Comparison of ENCODE assay signal across 1 cellular context in the genomic region with DNA sequence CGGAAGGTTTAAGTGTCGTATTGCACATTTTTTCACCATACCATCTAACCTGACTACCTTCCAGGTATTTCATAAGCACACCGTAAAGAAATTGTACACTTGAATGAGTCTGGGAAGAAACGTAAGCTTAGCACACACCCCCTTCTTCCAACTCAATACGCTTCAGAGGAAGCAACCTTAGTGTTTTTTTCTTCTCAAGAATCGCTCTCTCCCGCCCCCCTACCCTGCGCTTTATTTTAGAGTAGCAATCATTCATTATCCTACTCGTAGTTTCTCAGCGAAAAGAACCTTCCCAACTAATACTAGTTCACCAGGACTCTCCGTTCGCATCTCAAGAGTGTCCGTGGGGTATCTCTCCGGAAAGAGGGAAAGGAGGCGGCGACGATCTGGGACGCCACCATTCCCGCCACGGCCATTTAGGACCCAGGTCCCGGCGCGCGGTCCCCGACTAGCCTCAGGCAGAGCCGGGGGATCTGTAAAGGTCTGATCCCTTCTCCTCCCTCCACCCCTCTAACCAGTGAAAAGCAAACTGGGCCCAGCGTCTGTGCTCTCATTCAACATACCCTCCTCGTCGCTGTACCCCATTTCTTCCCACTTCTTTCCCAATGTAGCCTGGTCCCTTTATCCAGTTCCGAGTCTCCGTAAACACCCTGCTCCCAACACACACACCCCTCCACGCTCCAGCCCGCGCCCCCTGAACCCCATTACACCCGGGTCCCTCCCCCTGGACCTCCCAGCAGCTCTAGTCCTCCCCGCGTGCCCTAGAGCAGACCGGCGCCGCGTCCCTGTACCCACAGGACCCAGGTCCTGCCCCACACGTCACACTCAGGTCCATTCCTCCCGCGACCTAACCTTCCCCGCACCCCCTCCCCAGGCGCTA.
A peak's percentile ranks its signal among the peaks of the same experiment; 100 is the strongest.
TF ChIP-seq lines count a peak whose summit lies in the region.

No MANE protein-coding gene starts in this region.

TF ChIP-seq in HepG2, 621 proteins besides CTCF, POLR2A, EP300 and RAD21 (continues in another document):
- no peak for TF ChIP-seq CEBPB (IDR thresholded peaks at IDR 0.05; ENCODE audit: borderline replicate concordance, low read depth, low read length)
- TF ChIP-seq RELA (CRISPR knock-in tag; IDR thresholded peaks at IDR 0.05), result no peak
- TF ChIP-seq, protein P1, sequence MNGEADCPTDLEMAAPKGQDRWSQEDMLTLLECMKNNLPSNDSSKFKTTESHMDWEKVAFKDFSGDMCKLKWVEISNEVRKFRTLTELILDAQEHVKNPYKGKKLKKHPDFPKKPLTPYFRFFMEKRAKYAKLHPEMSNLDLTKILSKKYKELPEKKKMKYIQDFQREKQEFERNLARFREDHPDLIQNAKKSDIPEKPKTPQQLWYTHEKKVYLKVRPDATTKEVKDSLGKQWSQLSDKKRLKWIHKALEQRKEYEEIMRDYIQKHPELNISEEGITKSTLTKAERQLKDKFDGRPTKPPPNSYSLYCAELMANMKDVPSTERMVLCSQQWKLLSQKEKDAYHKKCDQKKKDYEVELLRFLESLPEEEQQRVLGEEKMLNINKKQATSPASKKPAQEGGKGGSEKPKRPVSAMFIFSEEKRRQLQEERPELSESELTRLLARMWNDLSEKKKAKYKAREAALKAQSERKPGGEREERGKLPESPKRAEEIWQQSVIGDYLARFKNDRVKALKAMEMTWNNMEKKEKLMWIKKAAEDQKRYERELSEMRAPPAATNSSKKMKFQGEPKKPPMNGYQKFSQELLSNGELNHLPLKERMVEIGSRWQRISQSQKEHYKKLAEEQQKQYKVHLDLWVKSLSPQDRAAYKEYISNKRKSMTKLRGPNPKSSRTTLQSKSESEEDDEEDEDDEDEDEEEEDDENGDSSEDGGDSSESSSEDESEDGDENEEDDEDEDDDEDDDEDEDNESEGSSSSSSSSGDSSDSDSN (CRISPR knock-in tag; IDR thresholded peaks at IDR 0.05), result peak; percentile 47; the same call in 1 of the 2 replicates
- TF ChIP-seq KMT2B (CRISPR knock-in tag; IDR thresholded peaks at IDR 0.05), result 0 out of 2 replicates have a peak, but pooled peaks have one; percentile 50
- TF ChIP-seq ZNF160 (CRISPR knock-in tag; IDR thresholded peaks at IDR 0.05), result no peak
- TF ChIP-seq, protein P2, sequence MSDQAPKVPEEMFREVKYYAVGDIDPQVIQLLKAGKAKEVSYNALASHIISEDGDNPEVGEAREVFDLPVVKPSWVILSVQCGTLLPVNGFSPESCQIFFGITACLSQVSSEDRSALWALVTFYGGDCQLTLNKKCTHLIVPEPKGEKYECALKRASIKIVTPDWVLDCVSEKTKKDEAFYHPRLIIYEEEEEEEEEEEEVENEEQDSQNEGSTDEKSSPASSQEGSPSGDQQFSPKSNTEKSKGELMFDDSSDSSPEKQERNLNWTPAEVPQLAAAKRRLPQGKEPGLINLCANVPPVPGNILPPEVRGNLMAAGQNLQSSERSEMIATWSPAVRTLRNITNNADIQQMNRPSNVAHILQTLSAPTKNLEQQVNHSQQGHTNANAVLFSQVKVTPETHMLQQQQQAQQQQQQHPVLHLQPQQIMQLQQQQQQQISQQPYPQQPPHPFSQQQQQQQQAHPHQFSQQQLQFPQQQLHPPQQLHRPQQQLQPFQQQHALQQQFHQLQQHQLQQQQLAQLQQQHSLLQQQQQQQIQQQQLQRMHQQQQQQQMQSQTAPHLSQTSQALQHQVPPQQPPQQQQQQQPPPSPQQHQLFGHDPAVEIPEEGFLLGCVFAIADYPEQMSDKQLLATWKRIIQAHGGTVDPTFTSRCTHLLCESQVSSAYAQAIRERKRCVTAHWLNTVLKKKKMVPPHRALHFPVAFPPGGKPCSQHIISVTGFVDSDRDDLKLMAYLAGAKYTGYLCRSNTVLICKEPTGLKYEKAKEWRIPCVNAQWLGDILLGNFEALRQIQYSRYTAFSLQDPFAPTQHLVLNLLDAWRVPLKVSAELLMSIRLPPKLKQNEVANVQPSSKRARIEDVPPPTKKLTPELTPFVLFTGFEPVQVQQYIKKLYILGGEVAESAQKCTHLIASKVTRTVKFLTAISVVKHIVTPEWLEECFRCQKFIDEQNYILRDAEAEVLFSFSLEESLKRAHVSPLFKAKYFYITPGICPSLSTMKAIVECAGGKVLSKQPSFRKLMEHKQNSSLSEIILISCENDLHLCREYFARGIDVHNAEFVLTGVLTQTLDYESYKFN (CRISPR knock-in tag; conservative IDR thresholded peaks at IDR 0.05), result no peak
- TF ChIP-seq PCBP1 (IDR thresholded peaks at IDR 0.05; ENCODE audit: borderline replicate concordance, low read depth, low read length), result 0 out of 2 replicates have a peak, but pooled peaks have one; percentile 41
- TF ChIP-seq NCOA5 (CRISPR knock-in tag; IDR thresholded peaks at IDR 0.05), result no peak
- TF ChIP-seq ZNF775 (CRISPR knock-in tag; IDR thresholded peaks at IDR 0.05; ENCODE audit: borderline replicate concordance), result no peak
- TF ChIP-seq TBP (CRISPR knock-in tag; IDR thresholded peaks at IDR 0.05), result no peak
- TF ChIP-seq ZNF230 (CRISPR knock-in tag; IDR thresholded peaks at IDR 0.05), result 0 out of 2 replicates have a peak, but pooled peaks have one; percentile 10
- no peak for TF ChIP-seq TCF7 (IDR thresholded peaks at IDR 0.05; ENCODE audit: low read depth)
- TF ChIP-seq, protein P3, sequence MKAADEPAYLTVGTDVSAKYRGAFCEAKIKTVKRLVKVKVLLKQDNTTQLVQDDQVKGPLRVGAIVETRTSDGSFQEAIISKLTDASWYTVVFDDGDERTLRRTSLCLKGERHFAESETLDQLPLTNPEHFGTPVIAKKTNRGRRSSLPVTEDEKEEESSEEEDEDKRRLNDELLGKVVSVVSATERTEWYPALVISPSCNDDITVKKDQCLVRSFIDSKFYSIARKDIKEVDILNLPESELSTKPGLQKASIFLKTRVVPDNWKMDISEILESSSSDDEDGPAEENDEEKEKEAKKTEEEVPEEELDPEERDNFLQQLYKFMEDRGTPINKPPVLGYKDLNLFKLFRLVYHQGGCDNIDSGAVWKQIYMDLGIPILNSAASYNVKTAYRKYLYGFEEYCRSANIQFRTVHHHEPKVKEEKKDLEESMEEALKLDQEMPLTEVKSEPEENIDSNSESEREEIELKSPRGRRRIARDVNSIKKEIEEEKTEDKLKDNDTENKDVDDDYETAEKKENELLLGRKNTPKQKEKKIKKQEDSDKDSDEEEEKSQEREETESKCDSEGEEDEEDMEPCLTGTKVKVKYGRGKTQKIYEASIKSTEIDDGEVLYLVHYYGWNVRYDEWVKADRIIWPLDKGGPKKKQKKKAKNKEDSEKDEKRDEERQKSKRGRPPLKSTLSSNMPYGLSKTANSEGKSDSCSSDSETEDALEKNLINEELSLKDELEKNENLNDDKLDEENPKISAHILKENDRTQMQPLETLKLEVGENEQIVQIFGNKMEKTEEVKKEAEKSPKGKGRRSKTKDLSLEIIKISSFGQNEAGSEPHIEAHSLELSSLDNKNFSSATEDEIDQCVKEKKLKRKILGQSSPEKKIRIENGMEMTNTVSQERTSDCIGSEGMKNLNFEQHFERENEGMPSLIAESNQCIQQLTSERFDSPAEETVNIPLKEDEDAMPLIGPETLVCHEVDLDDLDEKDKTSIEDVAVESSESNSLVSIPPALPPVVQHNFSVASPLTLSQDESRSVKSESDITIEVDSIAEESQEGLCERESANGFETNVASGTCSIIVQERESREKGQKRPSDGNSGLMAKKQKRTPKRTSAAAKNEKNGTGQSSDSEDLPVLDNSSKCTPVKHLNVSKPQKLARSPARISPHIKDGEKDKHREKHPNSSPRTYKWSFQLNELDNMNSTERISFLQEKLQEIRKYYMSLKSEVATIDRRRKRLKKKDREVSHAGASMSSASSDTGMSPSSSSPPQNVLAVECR (CRISPR knock-in tag; IDR thresholded peaks at IDR 0.05; ENCODE audit: borderline replicate concordance), result peak; percentile 32; the same call in 1 of the 2 replicates
- peak; percentile 23 for TF ChIP-seq YY1 (IDR thresholded peaks at IDR 0.05; ENCODE audit: insufficient read depth, insufficient replicate concordance, low read depth, low read length)
- no peak for TF ChIP-seq ZIK1 (CRISPR knock-in tag; IDR thresholded peaks at IDR 0.05; ENCODE audit: borderline replicate concordance, low read depth)
- TF ChIP-seq ZNF224 (CRISPR knock-in tag; IDR thresholded peaks at IDR 0.05), result no peak
- no peak for TF ChIP-seq SOX13 (IDR thresholded peaks at IDR 0.05)
- TF ChIP-seq SOX13 (CRISPR knock-in tag; conservative IDR thresholded peaks at IDR 0.05 in 1 of 2, IDR thresholded peaks at IDR 0.05 in 1 of 2), result no peak
- TF ChIP-seq, protein P4, sequence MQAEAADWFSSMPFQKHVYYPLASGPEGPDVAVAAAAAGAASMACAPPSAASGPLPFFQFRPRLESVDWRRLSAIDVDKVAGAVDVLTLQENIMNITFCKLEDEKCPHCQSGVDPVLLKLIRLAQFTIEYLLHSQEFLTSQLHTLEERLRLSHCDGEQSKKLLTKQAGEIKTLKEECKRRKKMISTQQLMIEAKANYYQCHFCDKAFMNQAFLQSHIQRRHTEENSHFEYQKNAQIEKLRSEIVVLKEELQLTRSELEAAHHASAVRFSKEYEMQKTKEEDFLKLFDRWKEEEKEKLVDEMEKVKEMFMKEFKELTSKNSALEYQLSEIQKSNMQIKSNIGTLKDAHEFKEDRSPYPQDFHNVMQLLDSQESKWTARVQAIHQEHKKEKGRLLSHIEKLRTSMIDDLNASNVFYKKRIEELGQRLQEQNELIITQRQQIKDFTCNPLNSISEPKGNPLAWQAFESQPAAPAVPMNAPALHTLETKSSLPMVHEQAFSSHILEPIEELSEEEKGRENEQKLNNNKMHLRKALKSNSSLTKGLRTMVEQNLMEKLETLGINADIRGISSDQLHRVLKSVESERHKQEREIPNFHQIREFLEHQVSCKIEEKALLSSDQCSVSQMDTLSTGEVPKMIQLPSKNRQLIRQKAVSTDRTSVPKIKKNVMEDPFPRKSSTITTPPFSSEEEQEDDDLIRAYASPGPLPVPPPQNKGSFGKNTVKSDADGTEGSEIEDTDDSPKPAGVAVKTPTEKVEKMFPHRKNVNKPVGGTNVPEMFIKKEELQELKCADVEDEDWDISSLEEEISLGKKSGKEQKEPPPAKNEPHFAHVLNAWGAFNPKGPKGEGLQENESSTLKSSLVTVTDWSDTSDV (CRISPR knock-in tag; IDR thresholded peaks at IDR 0.05), result no peak
- peak; percentile 0; the same call in 1 of the 2 replicates for TF ChIP-seq SIN3A (IDR thresholded peaks at IDR 0.05; ENCODE audit: borderline replicate concordance, low read depth, low read length)
- 0 out of 2 replicates have a peak, but pooled peaks have one; percentile 6 for TF ChIP-seq ZNF563 (CRISPR knock-in tag; IDR thresholded peaks at IDR 0.05)
- no peak for TF ChIP-seq ZNF501 (CRISPR knock-in tag; IDR thresholded peaks at IDR 0.05)
- TF ChIP-seq, protein P5, sequence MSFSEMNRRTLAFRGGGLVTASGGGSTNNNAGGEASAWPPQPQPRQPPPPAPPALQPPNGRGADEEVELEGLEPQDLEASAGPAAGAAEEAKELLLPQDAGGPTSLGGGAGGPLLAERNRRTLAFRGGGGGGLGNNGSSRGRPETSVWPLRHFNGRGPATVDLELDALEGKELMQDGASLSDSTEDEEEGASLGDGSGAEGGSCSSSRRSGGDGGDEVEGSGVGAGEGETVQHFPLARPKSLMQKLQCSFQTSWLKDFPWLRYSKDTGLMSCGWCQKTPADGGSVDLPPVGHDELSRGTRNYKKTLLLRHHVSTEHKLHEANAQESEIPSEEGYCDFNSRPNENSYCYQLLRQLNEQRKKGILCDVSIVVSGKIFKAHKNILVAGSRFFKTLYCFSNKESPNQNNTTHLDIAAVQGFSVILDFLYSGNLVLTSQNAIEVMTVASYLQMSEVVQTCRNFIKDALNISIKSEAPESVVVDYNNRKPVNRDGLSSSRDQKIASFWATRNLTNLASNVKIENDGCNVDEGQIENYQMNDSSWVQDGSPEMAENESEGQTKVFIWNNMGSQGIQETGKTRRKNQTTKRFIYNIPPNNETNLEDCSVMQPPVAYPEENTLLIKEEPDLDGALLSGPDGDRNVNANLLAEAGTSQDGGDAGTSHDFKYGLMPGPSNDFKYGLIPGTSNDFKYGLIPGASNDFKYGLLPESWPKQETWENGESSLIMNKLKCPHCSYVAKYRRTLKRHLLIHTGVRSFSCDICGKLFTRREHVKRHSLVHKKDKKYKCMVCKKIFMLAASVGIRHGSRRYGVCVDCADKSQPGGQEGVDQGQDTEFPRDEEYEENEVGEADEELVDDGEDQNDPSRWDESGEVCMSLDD (CRISPR knock-in tag; IDR thresholded peaks at IDR 0.05; ENCODE audit: borderline replicate concordance), result peak; percentile 89
- TF ChIP-seq ZNF33A (CRISPR knock-in tag; IDR thresholded peaks at IDR 0.05; ENCODE audit: borderline replicate concordance), result no peak
- no peak for TF ChIP-seq MAFF (IDR thresholded peaks at IDR 0.05; ENCODE audit: low read depth, low read length)
- TF ChIP-seq ZNF274 (CRISPR knock-in tag; IDR thresholded peaks at IDR 0.05), result no peak
- TF ChIP-seq, protein P6, sequence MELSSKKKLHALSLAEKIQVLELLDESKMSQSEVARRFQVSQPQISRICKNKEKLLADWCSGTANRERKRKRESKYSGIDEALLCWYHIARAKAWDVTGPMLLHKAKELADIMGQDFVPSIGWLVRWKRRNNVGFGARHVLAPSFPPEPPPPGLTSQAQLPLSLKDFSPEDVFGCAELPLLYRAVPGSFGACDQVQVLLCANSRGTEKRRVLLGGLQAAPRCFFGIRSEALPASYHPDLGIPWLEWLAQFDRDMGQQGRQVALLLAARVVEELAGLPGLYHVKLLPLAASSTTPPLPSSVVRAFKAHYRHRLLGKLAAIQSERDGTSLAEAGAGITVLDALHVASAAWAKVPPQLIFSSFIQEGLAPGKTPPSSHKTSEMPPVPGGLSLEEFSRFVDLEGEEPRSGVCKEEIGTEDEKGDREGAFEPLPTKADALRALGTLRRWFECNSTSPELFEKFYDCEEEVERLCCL (CRISPR knock-in tag; IDR thresholded peaks at IDR 0.05; ENCODE audit: borderline replicate concordance), result no peak
- TF ChIP-seq, protein P7, sequence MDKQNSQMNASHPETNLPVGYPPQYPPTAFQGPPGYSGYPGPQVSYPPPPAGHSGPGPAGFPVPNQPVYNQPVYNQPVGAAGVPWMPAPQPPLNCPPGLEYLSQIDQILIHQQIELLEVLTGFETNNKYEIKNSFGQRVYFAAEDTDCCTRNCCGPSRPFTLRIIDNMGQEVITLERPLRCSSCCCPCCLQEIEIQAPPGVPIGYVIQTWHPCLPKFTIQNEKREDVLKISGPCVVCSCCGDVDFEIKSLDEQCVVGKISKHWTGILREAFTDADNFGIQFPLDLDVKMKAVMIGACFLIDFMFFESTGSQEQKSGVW (CRISPR knock-in tag; IDR thresholded peaks at IDR 0.05; ENCODE audit: borderline replicate concordance), result no peak
- TF ChIP-seq ZNF672 (CRISPR knock-in tag; IDR thresholded peaks at IDR 0.05), result 0 out of 2 replicates have a peak, but pooled peaks have one; percentile 65
- no peak for TF ChIP-seq RORA (CRISPR knock-in tag; IDR thresholded peaks at IDR 0.05)
- peak; percentile 44 for TF ChIP-seq HDAC1 (CRISPR knock-in tag; IDR thresholded peaks at IDR 0.05)
- no peak for TF ChIP-seq ZNF557 (CRISPR knock-in tag; IDR thresholded peaks at IDR 0.05)
- TF ChIP-seq ZSCAN31 (CRISPR knock-in tag; IDR thresholded peaks at IDR 0.05; ENCODE audit: low read depth), result 0 out of 2 replicates have a peak, but pooled peaks have one; percentile 6
